ENCODE assay signal across 21 cellular contexts in the genomic region with DNA sequence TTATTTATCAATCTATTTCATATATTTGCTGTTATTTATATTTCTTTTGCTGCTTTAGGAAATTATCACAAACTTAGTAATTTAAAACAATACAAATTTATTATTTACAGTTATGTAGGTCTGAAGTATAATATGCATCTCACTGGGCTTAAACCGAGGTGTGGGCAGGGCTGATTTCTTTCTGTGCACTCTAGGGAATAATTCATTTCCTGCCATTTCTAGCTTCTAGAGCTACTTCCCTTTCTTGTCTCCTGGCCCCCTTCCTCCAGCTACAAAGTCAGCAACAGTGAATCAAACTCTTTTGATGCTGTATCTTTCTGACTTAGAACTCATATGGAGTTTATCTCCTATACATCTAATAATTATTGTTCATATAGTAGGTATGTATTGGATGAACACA.
DNase-seq lines count a peak whose midpoint lies in the region; ATAC-seq and TF ChIP-seq lines count a peak whose summit lies in the region.
"Had no signal": no experiment of that assay in that cellular context is flagged by ENCODE, and none has a peak within 500 bp of the region (broad histone marks: within the 10 kb centered on the region; RNA-seq: fewer than 3 reads in every experiment).

No MANE protein-coding gene starts in this region.

- no peak overlapping the region for H3K4me2 ChIP-seq in neural progenitor cell

- H3K79me2 ChIP-seq in neural progenitor cell (ENCODE audit: low read depth), result no peaks in the 10 kb centered on the region

- H3K4me3 ChIP-seq in BE2C (ENCODE audit: low read depth, low read length) (no peak overlapping the region), neural progenitor cell (no peak overlapping the region)
- H3K4me3 ChIP-seq: GM12878, HAP-1, SJSA1, thyroid gland had no signal

- H3K9me3 ChIP-seq in BE2C (no peaks in the 10 kb centered on the region), neural progenitor cell (ENCODE audit: low read depth) (no peaks in the 10 kb centered on the region)
- H3K9me3 ChIP-seq: HAP-1, thyroid gland had no signal

- no peak for TF ChIP-seq CTCF in BE2C (IDR thresholded peaks at IDR 0.05; ENCODE audit: low read depth, low read length)
- TF ChIP-seq CTCF in neural progenitor cell (IDR thresholded peaks at IDR 0.05), result no peak

- no peak overlapping the region for H3K9ac ChIP-seq in neural progenitor cell

- no peak overlapping the region for H2AFZ ChIP-seq in neural progenitor cell (replicated peaks)

- peaks cover 0 to 8% of the 10 kb centered on the region in 2 donors for H3K36me3 Mint-ChIP-seq in naive B cell
- no peaks in the 10 kb centered on the region for H3K36me3 Mint-ChIP-seq in neural progenitor cell

- H3K36me3 ChIP-seq in BE2C, result no peaks in the 10 kb centered on the region
- no peaks in the 10 kb centered on the region for H3K36me3 ChIP-seq in neural progenitor cell
- H3K36me3 ChIP-seq: HAP-1, thyroid gland had no signal

- H3K4me3 Mint-ChIP-seq in naive B cell (peak overlapping the region in 2 of 8 donors; percentile 15 to 47), neural progenitor cell (no peak overlapping the region)
- H3K4me3 Mint-ChIP-seq: activated CD4-positive, alpha-beta T cell treated with anti-CD3 and anti-CD28 coated beads for 36 hours; nephron progenitor cell had no signal

- no peaks in the 10 kb centered on the region for H4K20me1 ChIP-seq in neural progenitor cell (ENCODE audit: low read depth)

- intact Hi-C loops in left ventricle myocardium superior (cut with micrococcal nuclease), result no loop called here

- ATAC-seq in GM18868 (IDR thresholded peaks at IDR 0.05; ENCODE audit: unreplicated experiment) (peak; percentile 49), HG02759 (IDR thresholded peaks at IDR 0.05; ENCODE audit: unreplicated experiment) (peak; percentile 70), naive B cell (ENCODE audit: low read depth in 2 of 2) (peak; percentile 98 to 100), left ventricle myocardium superior (no peak)
- ATAC-seq: activated CD4-positive, alpha-beta T cell treated with anti-CD3 and anti-CD28 coated beads for 36 hours; GM12878 had no signal

- no peaks in the 10 kb centered on the region for H3F3A ChIP-seq in neural progenitor cell (ENCODE audit: low read depth)

- H3K4me1 ChIP-seq in BE2C (no peaks in the 10 kb centered on the region), neural progenitor cell (no peaks in the 10 kb centered on the region)
- H3K4me1 ChIP-seq: HAP-1, thyroid gland had no signal

- peaks cover 0 to 9% (median 0%) of the 10 kb centered on the region in 3 donors for H3K4me1 Mint-ChIP-seq in naive B cell
- no peaks in the 10 kb centered on the region for H3K4me1 Mint-ChIP-seq in neural progenitor cell
- H3K4me1 Mint-ChIP-seq: activated CD4-positive, alpha-beta T cell treated with anti-CD3 and anti-CD28 coated beads for 36 hours; nephron progenitor cell had no signal

- H3K27me3 ChIP-seq in BE2C, result no peaks in the 10 kb centered on the region
- H3K27me3 ChIP-seq in neural progenitor cell, result no peaks in the 10 kb centered on the region
- H3K27me3 ChIP-seq: SJSA1, thyroid gland had no signal

- DNase-seq in Kasumi-1 (lab: John Stamatoyannopoulos, UW) (peak; percentile 80 to 86), naive B cell (peak; percentile 22), BE2C (no peak), left ventricle myocardium superior (no peak), neural progenitor cell (ENCODE audit: low spot score) (no peak), mucosa of gallbladder (ENCODE audit: low spot score) (no peak)
- DNase-seq: activated CD4-positive, alpha-beta T cell treated with anti-CD3 and anti-CD28 coated beads for 36 hours; activated effector memory CD4-positive, alpha-beta T cell treated with Interleukin-2 at 50 U/mL for 16 hours; foreskin melanocyte; mesendoderm; MM.1S; NCI-H2029; nephron progenitor cell; T-helper 9 cell; thyroid gland had no signal

- H3K27ac Mint-ChIP-seq in naive B cell, result peak overlapping the region in 1 of 6 donors; percentile 32
- no peak overlapping the region for H3K27ac Mint-ChIP-seq in neural progenitor cell
- H3K27ac Mint-ChIP-seq: activated CD4-positive, alpha-beta T cell treated with anti-CD3 and anti-CD28 coated beads for 36 hours; nephron progenitor cell had no signal

- H3K27ac ChIP-seq in neural progenitor cell, result no peak overlapping the region
- H3K27ac ChIP-seq: C4-2B, thyroid gland had no signal

- peaks cover 0 to 10% (median 0%) of the 10 kb centered on the region in 7 donors for H3K9me3 Mint-ChIP-seq in naive B cell
- no peaks in the 10 kb centered on the region for H3K9me3 Mint-ChIP-seq in neural progenitor cell

- H3K27me3 Mint-ChIP-seq in naive B cell, result peaks cover 4 to 10% (median 4%) of the 10 kb centered on the region in 3 donors
- no peaks in the 10 kb centered on the region for H3K27me3 Mint-ChIP-seq in neural progenitor cell (ENCODE audit: insufficient read depth, low read depth)

Comparison
In these comparisons a context has a peak if more than half of its experiments do, and no peak if none do; other contexts are left out.
1. DNase-seq: peak in Kasumi-1 (2 of 2) and naive B cell (single experiment); none in BE2C (single experiment), left ventricle myocardium superior (single experiment), neural progenitor cell (single experiment) and mucosa of gallbladder (single experiment).